18 cellular contexts compared by ENCODE assay signal in the genomic region with DNA sequence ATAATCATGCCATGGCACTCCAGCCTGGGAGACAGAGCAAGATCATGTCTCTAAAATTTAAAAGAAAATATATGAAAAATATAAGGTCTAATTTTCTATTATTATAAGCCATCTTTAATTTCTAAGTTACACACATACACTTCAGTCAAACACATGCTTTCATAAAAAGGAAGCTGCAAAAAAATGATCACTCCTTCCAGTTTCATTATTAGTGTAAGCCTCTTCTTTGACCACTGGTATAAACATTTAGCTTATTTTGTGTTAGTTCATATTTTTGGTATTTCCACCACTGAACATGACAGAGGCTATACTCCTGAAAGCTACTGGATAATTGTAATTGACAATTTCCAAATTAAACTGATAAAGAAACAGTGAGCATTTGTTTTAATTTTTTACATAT.
A peak's percentile ranks its signal among the peaks of the same experiment; 100 is the strongest.
DNase-seq lines count a peak whose midpoint lies in the region; ATAC-seq and TF ChIP-seq lines count a peak whose summit lies in the region.
"Had no signal": no experiment of that assay in that cellular context is flagged by ENCODE, and none has a peak within 500 bp of the region (broad histone marks: within the 10 kb centered on the region; RNA-seq: fewer than 3 reads in every experiment).

No MANE protein-coding gene starts in this region.

- H3K27me3 Mint-ChIP-seq in stimulated activated naive B cell treated with anti-CD40 and anti-IgM and Interleukin-4, amounts not matched to agents 10 μg/mL and 1 μg/mL and 100 μg/mL, for 72 hours: peaks cover 0 to 4% of the 10 kb centered on the region in 2 donors

- no peak for TF ChIP-seq POLR2A in thyroid gland (IDR thresholded peaks at IDR 0.05)

- no peaks in the 10 kb centered on the region for H3K4me1 ChIP-seq in thyroid gland

- H3K27me3 ChIP-seq in thyroid gland: no peaks in the 10 kb centered on the region

- DNase-seq in NOMO-1 treated with DMSO at 0.1 percent for 48 hours (lab: John Stamatoyannopoulos, UW; ENCODE audit: unreplicated experiment): peak; percentile 34
- no peak for DNase-seq in NOMO-1 treated with dmso at 0.1 percent for 144 hours (lab: John Stamatoyannopoulos, UW; ENCODE audit: unreplicated experiment)
- DNase-seq in stimulated activated naive B cell treated with anti-CD40 and anti-IgM and Interleukin-4, amounts not matched to agents 10 μg/mL and 1 μg/mL and 100 μg/mL, for 72 hours: no peak
- no peak for DNase-seq in thyroid gland
- DNase-seq in 8988T: no peak
- DNase-seq in NCI-H2029 treated with DMSO at 0.1 percent for 48 hours (lab: John Stamatoyannopoulos, UW): no peak
- DNase-seq: cerebellar nuclear complex; DND-41; kidney glomerular epithelial cell; NCI-H1417; occipital lobe; PC-3; stimulated activated CD4-positive, alpha-beta T cell treated with anti-CD3 and anti-CD28 coated beads, Interleukin-2, amount 100 ng/mL, for 24 hours had no signal

- ATAC-seq in HG02588 (IDR thresholded peaks at IDR 0.05; ENCODE audit: unreplicated experiment): peak; percentile 73
- peak; percentile 74 for ATAC-seq in HG03354 (IDR thresholded peaks at IDR 0.05; ENCODE audit: poor library complexity, severe bottlenecking, unreplicated experiment)
- ATAC-seq in stimulated activated naive B cell treated with anti-CD40 and anti-IgM and Interleukin-4, amounts not matched to agents 10 μg/mL and 1 μg/mL and 100 μg/mL, for 72 hours (replicated peaks): peak; percentile 61 to 71
- ATAC-seq: HCT116, PC-3 had no signal

- H3K36me3 Mint-ChIP-seq in stimulated activated naive B cell treated with anti-CD40 and anti-IgM and Interleukin-4, amounts not matched to agents 10 μg/mL and 1 μg/mL and 100 μg/mL, for 72 hours: no peaks in the 10 kb centered on the region

- no peaks in the 10 kb centered on the region for H3K36me3 ChIP-seq in thyroid gland

- H3K4me3 ChIP-seq in thyroid gland (replicated peaks in 1 of 3): no peak overlapping the region

- no peaks in the 10 kb centered on the region for H3K9me3 Mint-ChIP-seq in stimulated activated naive B cell treated with anti-CD40 and anti-IgM and Interleukin-4, amounts not matched to agents 10 μg/mL and 1 μg/mL and 100 μg/mL, for 72 hours
- H3K9me3 Mint-ChIP-seq: activated T-helper 2 cell treated with anti-CD3 and anti-CD28 coated beads, Interferon-gamma antibody, Interleukin-2, Interleukin-4, amounts not matched to agents 10 μg/mL and 5 μg/mL and 100 μg/mL, durations not matched to agents 14 hours and 24 hours and 36 hours had no signal

- TF ChIP-seq CTCF in thyroid gland (IDR thresholded peaks at IDR 0.05): no peak

- H3K4me1 Mint-ChIP-seq in stimulated activated naive B cell treated with anti-CD40 and anti-IgM and Interleukin-4, amounts not matched to agents 10 μg/mL and 1 μg/mL and 100 μg/mL, for 72 hours: peaks cover 0 to 10% of the 10 kb centered on the region in 2 donors

- no peaks in the 10 kb centered on the region for H3K9me3 ChIP-seq in thyroid gland

- H3K4me3 Mint-ChIP-seq in stimulated activated naive B cell treated with anti-CD40 and anti-IgM and Interleukin-4, amounts not matched to agents 10 μg/mL and 1 μg/mL and 100 μg/mL, for 72 hours: no peak overlapping the region

- intact Hi-C loops in thyroid gland (cut with DNase I): no loop called here

- no peak overlapping the region for H3K27ac Mint-ChIP-seq in stimulated activated naive B cell treated with anti-CD40 and anti-IgM and Interleukin-4, amounts not matched to agents 10 μg/mL and 1 μg/mL and 100 μg/mL, for 72 hours
- H3K27ac Mint-ChIP-seq: activated T-helper 2 cell treated with anti-CD3 and anti-CD28 coated beads, Interferon-gamma antibody, Interleukin-2, Interleukin-4, amounts not matched to agents 10 μg/mL and 5 μg/mL and 100 μg/mL, durations not matched to agents 14 hours and 24 hours and 36 hours had no signal

- H3K27ac ChIP-seq in thyroid gland: no peak overlapping the region
- H3K27ac ChIP-seq: 22Rv1 had no signal
